8 cellular contexts compared by ENCODE assay signal in the genomic region with DNA sequence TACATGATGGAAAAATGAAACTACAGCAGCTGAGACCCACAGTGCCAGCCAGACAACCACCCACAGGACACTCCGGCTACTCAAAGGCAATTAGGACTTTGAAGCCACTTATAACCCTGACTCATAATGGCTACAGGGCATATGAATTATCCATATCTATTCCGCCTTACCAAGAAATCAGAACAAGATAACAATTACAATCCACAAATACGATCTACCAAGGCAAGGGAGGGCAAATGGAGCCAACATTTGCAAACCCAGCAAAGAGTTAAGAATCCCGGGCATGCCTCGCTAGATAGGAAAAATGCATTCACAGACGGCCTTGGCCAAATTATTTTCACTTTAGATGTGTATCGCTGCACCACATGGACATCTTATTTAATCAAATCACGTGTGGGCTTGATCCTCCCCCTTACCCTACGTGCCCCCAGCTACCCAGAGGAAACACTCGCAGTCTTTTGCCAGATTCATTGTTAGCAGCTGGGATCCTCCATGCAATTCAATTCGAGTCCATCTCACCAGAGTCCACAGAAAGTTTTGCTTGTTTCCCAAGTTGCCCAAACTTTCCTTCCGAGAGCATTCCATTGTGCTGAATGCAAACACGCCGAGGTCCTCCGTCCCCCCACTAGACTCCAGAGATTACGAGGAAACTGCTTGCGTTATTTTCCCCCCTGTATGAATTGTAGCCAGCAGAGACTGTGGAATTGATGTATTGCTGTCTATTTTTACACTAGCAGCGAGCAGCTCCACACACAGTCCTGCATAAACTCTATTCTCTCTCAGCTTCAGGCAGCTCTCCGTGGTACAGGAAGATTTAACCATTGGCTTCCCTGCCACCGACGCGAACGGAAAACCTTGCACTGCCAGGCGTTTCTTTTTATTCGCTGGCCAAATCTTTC. TPM values are rescaled to one million over a fixed set of nuclear protein-coding genes. Genes with fewer than 3 reads are reported as not detected.
A peak's percentile ranks its signal among the peaks of the same experiment; 100 is the strongest.
DNase-seq lines count a peak whose midpoint lies in the region; ATAC-seq, FAIRE-seq and TF ChIP-seq lines count a peak whose summit lies in the region.

No MANE protein-coding gene starts in this region.

- no peaks in the 10 kb centered on the region for H3K36me3 Mint-ChIP-seq in activated T-cell treated with anti-CD3 and anti-CD28 coated beads, Interleukin-2, amount 50 U/mL, for 72 hours (ENCODE audit: insufficient read depth in 2 of 2)
- no peaks in the 10 kb centered on the region for H3K36me3 Mint-ChIP-seq in activated T-cell treated with anti-CD3 and anti-CD28 coated beads, Interleukin-2, amount 50 U/mL, for 4 hours (ENCODE audit: insufficient read depth)

- H3K4me1 Mint-ChIP-seq in activated T-cell treated with anti-CD3 and anti-CD28 coated beads, Interleukin-2, amount 50 U/mL, for 72 hours (ENCODE audit: low read depth) = peaks cover 19% of the 10 kb centered on the region
- peaks cover 9% of the 10 kb centered on the region for H3K4me1 Mint-ChIP-seq in activated T-cell treated with anti-CD3 and anti-CD28 coated beads, Interleukin-2, amount 50 U/mL, for 4 hours (ENCODE audit: low read depth)

- H3K27ac ChIP-seq in H1 (ENCODE audit: low read depth, low read length) (no peak overlapping the region), mesendoderm (ENCODE audit: low read depth, low read length) (no peak overlapping the region)

- peak overlapping the region in 1 of 4 experiments; percentile 36; a peak in 2 of 8 replicates for H3K4me3 ChIP-seq in H1 (ENCODE audit: extremely low read depth in 1 of 4, insufficient read depth in 2 of 4, low read depth in 3 of 4, low read length in 4 of 4)
- H3K4me3 ChIP-seq in mesendoderm (ENCODE audit: low read length) = no peak overlapping the region

- CTCF ChIA-PET in H1 (lab: Charles Lee; ENCODE audit: partially characterized antibody) = interaction anchor here (1.0 to 2.6 kb wide), 4 partner anchors 13 to 433 kb away, joined by 3 to 8 read pairs (median 6); no protein-coding TSS in a partner anchor

- FAIRE-seq in H1 (lab: Jason Lieb, UNC) (no peak), urothelium cell line (lab: Jason Lieb, UNC) (no peak)

- H3K18ac ChIP-seq in H1 (ENCODE audit: extremely low read depth, low read length) (no peak overlapping the region), mesendoderm (ENCODE audit: low read length) (no peak overlapping the region)

- peaks cover 12 to 22% (median 17%) of the 10 kb centered on the region in 4 experiments for H3K4me1 ChIP-seq in H1 (replicated peaks in 1 of 4; ENCODE audit: control insufficient read depth in 3 of 4, insufficient read depth in 4 of 4, low read length in 3 of 4)
- H3K4me1 ChIP-seq in mesendoderm (ENCODE audit: control insufficient read depth, low read depth, low read length) = peaks cover 5% of the 10 kb centered on the region

- H4K20me1 ChIP-seq in H1 (replicated peaks in 1 of 2; ENCODE audit: control insufficient read depth in 1 of 2, insufficient read depth in 2 of 2, low read length in 2 of 2) = no peaks in the 10 kb centered on the region

- peak overlapping the region; percentile 77 for H2AFZ ChIP-seq in H1 (ENCODE audit: low read length)

- H3K14ac ChIP-seq in H1 (ENCODE audit: insufficient read length) = no peak overlapping the region

- no peak overlapping the region for H2BK120ac ChIP-seq in H1 (replicated peaks; ENCODE audit: low read depth, low read length)
- no peak overlapping the region for H2BK120ac ChIP-seq in mesendoderm (ENCODE audit: low read depth, low read length)

- H4K8ac ChIP-seq in H1 (ENCODE audit: extremely low read depth, insufficient read depth, low read length) (no peak overlapping the region), mesendoderm (ENCODE audit: low read depth, low read length) (no peak overlapping the region)

- WGBS in H1 (ENCODE audit: extremely low coverage in 1 of 2, insufficient coverage in 1 of 2, insufficient read length in 1 of 2, insufficient replicate concordance in 2 of 2, low coverage in 1 of 2, low lambda C conversion rate in 2 of 2, missing lambda C conversion rate in 1 of 2), 2 experiments = 54% methylated on average over 25 of the region's 25 CpGs; no CpG with 5 or more reads in 1 of the 2 experiments
- WGBS in mesendoderm (ENCODE audit: extremely low coverage, insufficient coverage, low lambda C conversion rate) = no CpG with 5 or more reads among the region's 25 CpGs

- no peak for TF ChIP-seq RAD21 in H1 (IDR thresholded peaks at IDR 0.05 in 1 of 2, conservative IDR thresholded peaks at IDR 0.05 in 1 of 2; ENCODE audit: low read depth in 2 of 2, low read length in 2 of 2)

- DNase-seq in activated T-cell treated with anti-CD3 and anti-CD28 coated beads, Interleukin-2, amount 50 U/mL, for 72 hours = no peak
- DNase-seq in activated T-cell treated with anti-CD3 and anti-CD28 coated beads, Interleukin-2, amount 50 U/mL, for 4 hours = no peak
- no peak for DNase-seq in H1 (ENCODE audit: low read depth in 1 of 2, low spot score in 2 of 2)
- DNase-seq in mesendoderm = no peak
- DNase-seq in urothelium cell line (ENCODE audit: low spot score) = peak; percentile 20
- no peak for DNase-seq in stimulated activated CD4-positive, alpha-beta T cell treated with anti-CD3 and anti-CD28 coated beads, Interleukin-15, amount 100 ng/mL, for 24 hours

- H3K79me2 ChIP-seq in H1 (ENCODE audit: control insufficient read depth in 1 of 2, insufficient read depth in 2 of 2, low read length in 2 of 2) (no peaks in the 10 kb centered on the region), mesendoderm (ENCODE audit: control insufficient read depth, insufficient read depth, low read length) (no peaks in the 10 kb centered on the region)

- peak overlapping the region; percentile 35 to 45 for H3K4me3 Mint-ChIP-seq in activated T-cell treated with anti-CD3 and anti-CD28 coated beads, Interleukin-2, amount 50 U/mL, for 72 hours
- no peak overlapping the region for H3K4me3 Mint-ChIP-seq in activated T-cell treated with anti-CD3 and anti-CD28 coated beads, Interleukin-2, amount 50 U/mL, for 4 hours

- H2BK5ac ChIP-seq in H1 (ENCODE audit: low read depth, low read length) = no peak overlapping the region; the same call in 1 of the 2 replicates
- no peak overlapping the region for H2BK5ac ChIP-seq in mesendoderm (ENCODE audit: low read length)

- H3K4me2 ChIP-seq in H1 (ENCODE audit: insufficient read depth in 1 of 2, low read depth in 2 of 2, low read length in 2 of 2) (peak overlapping the region; percentile 54), mesendoderm (ENCODE audit: low read length) (peak overlapping the region; percentile 8)

- no peak for TF ChIP-seq CTCF in H1 (IDR thresholded peaks at IDR 0.05; ENCODE audit: control extremely low read depth in 1 of 3, insufficient read depth in 1 of 3, low read depth in 1 of 3, low read length in 3 of 3)

- H4K91ac ChIP-seq in H1 (replicated peaks; ENCODE audit: insufficient read length, low read length) = no peak overlapping the region

- H2BK12ac ChIP-seq in H1 (ENCODE audit: low read depth, low read length) = no peak overlapping the region; the same call in 1 of the 2 replicates

- H3K23me2 ChIP-seq in H1 (ENCODE audit: low read depth, low read length) = no peaks in the 10 kb centered on the region; the same call in 1 of the 2 replicates

- H3K9me3 Mint-ChIP-seq in activated T-cell treated with anti-CD3 and anti-CD28 coated beads, Interleukin-2, amount 50 U/mL, for 72 hours = no peaks in the 10 kb centered on the region
- H3K9me3 Mint-ChIP-seq in activated T-cell treated with anti-CD3 and anti-CD28 coated beads, Interleukin-2, amount 50 U/mL, for 4 hours = peaks cover 6% of the 10 kb centered on the region

- H3K9me3 ChIP-seq in H1 (ENCODE audit: insufficient read depth in 2 of 2, low read depth in 1 of 2, low read length in 1 of 2) = no peaks in the 10 kb centered on the region

- peaks cover 0 to 10% (median 3%) of the 10 kb centered on the region in 4 experiments; a peak in 3 of 7 replicates for H3K27me3 ChIP-seq in H1 (replicated peaks in 1 of 4; ENCODE audit: control insufficient read depth in 3 of 4, extremely low read depth in 1 of 4, insufficient read depth in 3 of 4, low read length in 3 of 4)
- H3K27me3 ChIP-seq in mesendoderm (ENCODE audit: insufficient read depth, low read length, poor library complexity) = no peaks in the 10 kb centered on the region

- POLR2A ChIA-PET in H1 (lab: Charles Lee; ENCODE audit: partially characterized antibody) = interaction anchor here (1.4 to 1.6 kb wide), 2 partner anchors 8 to 22 kb away, joined by 4 read pairs; no protein-coding TSS in a partner anchor

- no peak overlapping the region for H4K5ac ChIP-seq in H1 (ENCODE audit: insufficient read length, low read depth, low read length)
- H4K5ac ChIP-seq in mesendoderm (ENCODE audit: low read length) = no peak overlapping the region

- H3K36me3 ChIP-seq in H1 (ENCODE audit: control insufficient read depth in 2 of 4, insufficient read depth in 4 of 4, low read length in 3 of 4) (no peaks in the 10 kb centered on the region), mesendoderm (ENCODE audit: control insufficient read depth, insufficient read depth, low read length) (no peaks in the 10 kb centered on the region)

- TF ChIP-seq EP300 in H1 (IDR thresholded peaks at IDR 0.05; ENCODE audit: borderline replicate concordance in 1 of 2, low read depth in 2 of 2, low read length in 2 of 2) = no peak

- 0 out of 2 replicates have a peak overlapping the region, but pooled peaks have one; percentile 77 for H2BK20ac ChIP-seq in H1 (ENCODE audit: low read length)

- no peak overlapping the region for H3K4ac ChIP-seq in H1 (replicated peaks; ENCODE audit: insufficient read length, low read depth, low read length)
- H3K4ac ChIP-seq in mesendoderm (ENCODE audit: low read depth, low read length) = no peak overlapping the region

- H2BK15ac ChIP-seq in H1 (ENCODE audit: low read length) (no peak overlapping the region), mesendoderm (replicated peaks; ENCODE audit: low read depth) (no peak overlapping the region)

- H3K79me1 ChIP-seq in H1 (ENCODE audit: low read depth, low read length) = no peaks in the 10 kb centered on the region
- H3K79me1 ChIP-seq in mesendoderm (ENCODE audit: low read length) = no peaks in the 10 kb centered on the region

- no peak overlapping the region for H3K23ac ChIP-seq in H1 (ENCODE audit: insufficient read length)
- H3K23ac ChIP-seq in mesendoderm (ENCODE audit: low read length) = no peak overlapping the region

- no peak overlapping the region for H3K9ac ChIP-seq in H1 (replicated peaks in 1 of 4; ENCODE audit: extremely low read depth in 1 of 4, low read depth in 3 of 4, low read length in 3 of 4)
- H3K9ac ChIP-seq in mesendoderm (ENCODE audit: low read length) = no peak overlapping the region

- ATAC-seq in activated T-cell treated with anti-CD3 and anti-CD28 coated beads, Interleukin-2, amount 50 U/mL, for 72 hours (replicated peaks in 1 of 2) = no peak
- no peak for ATAC-seq in activated T-cell treated with anti-CD3 and anti-CD28 coated beads, Interleukin-2, amount 50 U/mL, for 4 hours
- ATAC-seq in GM21825 (IDR thresholded peaks at IDR 0.05; ENCODE audit: unreplicated experiment) (no peak), HG02678 (IDR thresholded peaks at IDR 0.05; ENCODE audit: unreplicated experiment) (no peak)

- H3K27ac Mint-ChIP-seq in activated T-cell treated with anti-CD3 and anti-CD28 coated beads, Interleukin-2, amount 50 U/mL, for 72 hours = no peak overlapping the region

- H2AK5ac ChIP-seq in H1 (ENCODE audit: low read depth, low read length) (no peak overlapping the region), mesendoderm (ENCODE audit: low read length) (no peak overlapping the region)

- H3K56ac ChIP-seq in H1 (replicated peaks; ENCODE audit: insufficient read length, low read depth, low read length) = no peak overlapping the region
- peak overlapping the region; percentile 19 for H3K56ac ChIP-seq in mesendoderm (ENCODE audit: low read length)

- TF ChIP-seq POLR2A in H1 (IDR thresholded peaks at IDR 0.05; ENCODE audit: control extremely low read depth in 1 of 2, low read depth in 2 of 2, low read length in 2 of 2) = no peak

- peaks cover 29% of the 10 kb centered on the region for H3K27me3 Mint-ChIP-seq in activated T-cell treated with anti-CD3 and anti-CD28 coated beads, Interleukin-2, amount 50 U/mL, for 72 hours (ENCODE audit: low read depth)
- peaks cover 14% of the 10 kb centered on the region for H3K27me3 Mint-ChIP-seq in activated T-cell treated with anti-CD3 and anti-CD28 coated beads, Interleukin-2, amount 50 U/mL, for 4 hours (ENCODE audit: low read depth)

RNA-seq across cellular contexts. Expression of a gene that starts 1.2 kb away (rescaled TPM):
- total RNA-seq in activated T-cell treated with anti-CD3 and anti-CD28 coated beads, Interleukin-2, amount 50 U/mL, for 72 hours = not detected
- total RNA-seq in activated T-cell treated with anti-CD3 and anti-CD28 coated beads, Interleukin-2, amount 50 U/mL, for 4 hours = under 1 TPM in 1 of 3 donors, not detected in 2; 0.23 TPM
- total RNA-seq in H1 (2021; fragmentation: NEBNext Ultra II Directional; extraction: Animal tissue kit (Norgen Biotek cat#: 25700)) = 1.4 and 1.5 TPM in 2 replicates
- polyA plus RNA-seq in H1 (2011; rRNA removed) = 0.54 and 0.60 TPM in 2 replicates
- 0.88 TPM for polyA plus RNA-seq in H1 (2011; cell fraction: cytosol; rRNA removed)
- 1.2 TPM for polyA plus RNA-seq in H1 (2011; cell fraction: nucleus; rRNA removed)
- polyA plus RNA-seq in H1 (2012, experiment 1 of 2) = 0.33 to 0.79 TPM (median 0.48 TPM) in 4 replicates
- polyA plus RNA-seq in H1 (2012, experiment 2 of 2) = 0.03 TPM
- 1.1 TPM for polyA plus RNA-seq in H1 (2013, experiment 1 of 2)
- 0.94 TPM for polyA plus RNA-seq in H1 (2013, experiment 2 of 2)
- polyA minus RNA-seq in H1 (2011; rRNA and poly(A)+ RNA removed) = 4.8 and 7.0 TPM in 2 replicates
- 1.1 TPM for polyA minus RNA-seq in H1 (2011; cell fraction: cytosol; rRNA and poly(A)+ RNA removed)
- polyA minus RNA-seq in H1 (2011; cell fraction: nucleus; rRNA and poly(A)+ RNA removed) = 9.7 TPM
- polyA plus RNA-seq in mesendoderm (2013, experiment 1 of 2) = 0.90 TPM
- polyA plus RNA-seq in mesendoderm (2013, experiment 2 of 2) = 1.1 TPM
